ENCODE assay signal across 8 cellular contexts in the genomic region with DNA sequence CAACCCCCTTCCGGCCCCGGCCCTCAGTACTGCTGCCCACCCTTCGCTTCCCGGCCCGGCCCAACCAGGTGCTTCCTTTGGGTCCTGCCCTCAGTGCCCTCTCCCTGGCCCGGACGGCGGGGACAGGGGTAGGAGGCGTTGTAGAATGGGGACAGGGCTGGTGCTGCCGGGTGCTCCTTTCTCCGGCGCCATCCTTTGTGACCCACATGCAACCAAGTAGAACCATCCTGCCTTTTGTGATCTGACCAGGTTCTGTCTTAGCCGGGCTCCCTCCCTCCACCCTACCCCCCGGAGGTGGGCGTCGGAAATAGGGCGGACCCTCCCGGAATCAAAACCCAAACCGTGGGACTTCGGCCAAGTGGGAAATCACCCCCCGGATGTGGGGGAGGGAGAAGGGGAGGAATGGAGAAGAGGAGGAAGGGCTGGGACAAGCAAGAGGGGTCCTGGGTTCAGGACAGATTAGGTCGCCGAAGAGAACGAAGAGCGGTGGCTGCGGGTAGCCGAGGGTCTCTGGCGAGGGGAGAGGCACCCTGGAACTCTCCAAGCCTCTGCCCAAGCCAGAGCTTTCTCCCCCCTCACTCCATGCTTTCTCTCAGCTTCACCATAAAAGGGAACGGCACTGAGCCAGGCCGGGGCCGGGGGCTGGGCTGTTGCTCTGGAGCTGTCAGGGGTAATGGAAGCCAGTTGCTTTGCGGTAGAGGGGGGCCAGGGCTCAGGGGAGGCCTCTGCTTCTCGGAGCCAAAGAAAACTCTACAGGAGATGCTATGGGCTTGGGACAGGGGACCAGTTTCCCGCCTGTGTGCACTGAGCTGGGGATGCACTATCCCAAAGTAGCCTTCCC. TPM values are rescaled to one million over a fixed set of nuclear protein-coding genes. Genes with fewer than 3 reads are reported as not detected.
A peak's percentile ranks its signal among the peaks of the same experiment; 100 is the strongest.
DNase-seq lines count a peak whose midpoint lies in the region; ATAC-seq and TF ChIP-seq lines count a peak whose summit lies in the region.

No MANE protein-coding gene starts in this region.

- peak overlapping the region; percentile 63 for H3K27ac ChIP-seq in foreskin keratinocyte

- H3K9me3 Mint-ChIP-seq in activated CD8-positive, alpha-beta T cell treated with anti-CD3 and anti-CD28 coated beads, Interleukin-2, amount 10 ng/mL, durations not matched to agents 7 days and 5 days (ENCODE audit: insufficient read depth): no peaks in the 10 kb centered on the region

- POLR2A ChIA-PET in activated CD8-positive, alpha-beta T cell treated with anti-CD3 and anti-CD28 coated beads, Interleukin-2, amount 10 ng/mL, durations not matched to agents 7 days and 5 days (lab: Charles Lee): interaction anchor here (0.6 to 11.6 kb wide), 11 partner anchors 10 to 591 kb away, joined by 3 to 128 read pairs (median 4); a partner anchor contains a TSS

- CTCF ChIA-PET in activated CD8-positive, alpha-beta T cell treated with anti-CD3 and anti-CD28 coated beads, Interleukin-2, amount 10 ng/mL, durations not matched to agents 7 days and 5 days (lab: Charles Lee): interaction anchor here (1.0 to 3.7 kb wide), 9 partner anchors 10 to 231 kb away, joined by 3 to 28 read pairs (median 8); a partner anchor contains a TSS

- peak; percentile 5 for ATAC-seq in HG03196 (IDR thresholded peaks at IDR 0.05; ENCODE audit: unreplicated experiment)
- ATAC-seq in activated CD8-positive, alpha-beta T cell treated with anti-CD3 and anti-CD28 coated beads, Interleukin-2, amount 10 ng/mL, durations not matched to agents 7 days and 5 days: no peak
- ATAC-seq in foreskin keratinocyte: no peak
- ATAC-seq in omental fat pad (ENCODE audit: low FRiP score): peak; percentile 47

- no peaks in the 10 kb centered on the region for H3K4me1 ChIP-seq in foreskin keratinocyte

- H3K4me1 Mint-ChIP-seq in activated CD8-positive, alpha-beta T cell treated with anti-CD3 and anti-CD28 coated beads, Interleukin-2, amount 10 ng/mL, durations not matched to agents 7 days and 5 days (ENCODE audit: low read depth): peaks cover 85% of the 10 kb centered on the region

- H3K4me3 Mint-ChIP-seq in activated CD8-positive, alpha-beta T cell treated with anti-CD3 and anti-CD28 coated beads, Interleukin-2, amount 10 ng/mL, durations not matched to agents 7 days and 5 days: peak overlapping the region; percentile 79

- peaks cover 32% of the 10 kb centered on the region for H3K36me3 Mint-ChIP-seq in activated CD8-positive, alpha-beta T cell treated with anti-CD3 and anti-CD28 coated beads, Interleukin-2, amount 10 ng/mL, durations not matched to agents 7 days and 5 days (ENCODE audit: low read depth)

- H3K27me3 ChIP-seq in foreskin keratinocyte: no peaks in the 10 kb centered on the region

- no peaks in the 10 kb centered on the region for H3K27me3 Mint-ChIP-seq in activated CD8-positive, alpha-beta T cell treated with anti-CD3 and anti-CD28 coated beads, Interleukin-2, amount 10 ng/mL, durations not matched to agents 7 days and 5 days (ENCODE audit: low read depth)

- peak overlapping the region; percentile 84 for H3K27ac Mint-ChIP-seq in activated CD8-positive, alpha-beta T cell treated with anti-CD3 and anti-CD28 coated beads, Interleukin-2, amount 10 ng/mL, durations not matched to agents 7 days and 5 days

- DNase-seq in NCI-H82 (lab: John Stamatoyannopoulos, UW): peak; percentile 51
- no peak for DNase-seq in NCI-H82 treated with DMSO at 0.1 percent for 48 hours (lab: John Stamatoyannopoulos, UW; ENCODE audit: unreplicated experiment)
- DNase-seq in activated CD8-positive, alpha-beta T cell treated with anti-CD3 and anti-CD28 coated beads, Interleukin-2, amount 10 ng/mL, durations not matched to agents 7 days and 5 days: no peak
- no peak for DNase-seq in foreskin keratinocyte
- DNase-seq in omental fat pad (ENCODE audit: low spot score): no peak
- no peak for DNase-seq in cerebellar nuclear complex (lab: John Stamatoyannopoulos, UW)
- no peak for DNase-seq in effector CD4-positive, alpha-beta T cell

- no peak for TF ChIP-seq CTCF in foreskin keratinocyte (conservative IDR thresholded peaks at IDR 0.05)
- TF ChIP-seq CTCF in omental fat pad (IDR thresholded peaks at IDR 0.05): no peak

RNA-seq across cellular contexts. Expression of a gene that starts 0.8 kb away (rescaled TPM):
- 100 to 1,000 TPM; 334 to 346 TPM for total RNA-seq in activated CD8-positive, alpha-beta T cell treated with anti-CD3 and anti-CD28 coated beads, Interleukin-2, amount 10 ng/mL, durations not matched to agents 7 days and 5 days
- 368 and 406 TPM in 2 replicates for total RNA-seq in foreskin keratinocyte
- 686 and 711 TPM in 2 replicates for polyA plus RNA-seq in foreskin keratinocyte
- 100 to 1,000 TPM; 221 to 396 (median 282) TPM for total RNA-seq in omental fat pad

RNA-seq across cellular contexts. Expression of a gene that starts 6.2 kb away (rescaled TPM):
- total RNA-seq in activated CD8-positive, alpha-beta T cell treated with anti-CD3 and anti-CD28 coated beads, Interleukin-2, amount 10 ng/mL, durations not matched to agents 7 days and 5 days: 1 to 10 TPM; 1.1 to 1.4 TPM
- total RNA-seq in foreskin keratinocyte (0.37 and 0.39 TPM in 2 replicates), omental fat pad (10 to 100 TPM; 27.5 to 62.7 (median 41.2) TPM)
- 0.25 and 0.37 TPM in 2 replicates for polyA plus RNA-seq in foreskin keratinocyte

RNA-seq across cellular contexts. Expression of a gene that starts 14.4 kb away (rescaled TPM):
- total RNA-seq in activated CD8-positive, alpha-beta T cell treated with anti-CD3 and anti-CD28 coated beads, Interleukin-2, amount 10 ng/mL, durations not matched to agents 7 days and 5 days: 10 to 100 TPM; 12.1 to 12.4 TPM
- total RNA-seq in foreskin keratinocyte (2.4 and 2.6 TPM in 2 replicates), omental fat pad (1 to 10 TPM; 1.6 to 3.3 (median 2.1) TPM)
- polyA plus RNA-seq in foreskin keratinocyte: 4.1 and 5.0 TPM in 2 replicates

RNA-seq across cellular contexts. Expression of a gene that starts 20.7 kb away (rescaled TPM):
- 10 to 100 TPM; 13.9 to 14.8 TPM for total RNA-seq in activated CD8-positive, alpha-beta T cell treated with anti-CD3 and anti-CD28 coated beads, Interleukin-2, amount 10 ng/mL, durations not matched to agents 7 days and 5 days
- total RNA-seq in foreskin keratinocyte: 25.5 and 28.0 TPM in 2 replicates
- 20.9 and 21.9 TPM in 2 replicates for polyA plus RNA-seq in foreskin keratinocyte
- total RNA-seq in omental fat pad: 10 to 100 TPM in 2 of 4 donors, 1 to 10 TPM in 2; 6.8 to 14.4 (median 10.3) TPM

RNA-seq across cellular contexts. Expression of a gene that starts 39.4 kb away (rescaled TPM):
- total RNA-seq in activated CD8-positive, alpha-beta T cell treated with anti-CD3 and anti-CD28 coated beads, Interleukin-2, amount 10 ng/mL, durations not matched to agents 7 days and 5 days: 10 to 100 TPM; 73.7 to 75.6 TPM
- total RNA-seq in foreskin keratinocyte (40.0 and 47.7 TPM in 2 replicates), omental fat pad (10 to 100 TPM; 52.4 to 76.0 (median 64.7) TPM)
- polyA plus RNA-seq in foreskin keratinocyte: 49.2 and 53.8 TPM in 2 replicates

Comparison
In these comparisons a context has a peak if more than half of its experiments do, and no peak if none do; other contexts are left out.
1. ATAC-seq: peak in HG03196 (single experiment) and omental fat pad (single experiment); none in activated CD8-positive, alpha-beta T cell treated with anti-CD3 and anti-CD28 coated beads, Interleukin-2, amount 10 ng/mL, durations not matched to agents 7 days and 5 days (single experiment) and foreskin keratinocyte (single experiment).
2. RNA of a gene that starts 6.2 kb away (total RNA-seq): 27.5 to 62.7 TPM in omental fat pad; 1.1 to 1.4 TPM in activated CD8-positive, alpha-beta T cell treated with anti-CD3 and anti-CD28 coated beads, Interleukin-2, amount 10 ng/mL, durations not matched to agents 7 days and 5 days and 0.37 to 0.39 TPM in foreskin keratinocyte; every median in the first group is over 10 times any median in the second.